In genomic region chr1:109930252-109930993, GRCh38 we compare ENCODE assay signal across 1 cellular context.
TF ChIP-seq lines count a peak whose summit lies in the region.

No MANE protein-coding gene starts in this region.

TF ChIP-seq in WTC11, 78 proteins besides CTCF, POLR2A, EP300 and RAD21:
- TF ChIP-seq ARID4B (CRISPR knock-in tag; IDR thresholded peaks at IDR 0.05; ENCODE audit: borderline replicate concordance) (no peak), NFYB (CRISPR knock-in tag; conservative IDR thresholded peaks at IDR 0.05; ENCODE audit: low read depth) (no peak), ATF6 (CRISPR knock-in tag; IDR thresholded peaks at IDR 0.05) (no peak), FOXK1 (CRISPR knock-in tag; IDR thresholded peaks at IDR 0.05) (no peak), CREB1 (CRISPR knock-in tag; IDR thresholded peaks at IDR 0.05) (no peak), ZNF317 (CRISPR knock-in tag; IDR thresholded peaks at IDR 0.05; ENCODE audit: borderline replicate concordance, low read depth) (no peak), TCF7 (CRISPR knock-in tag; IDR thresholded peaks at IDR 0.05; ENCODE audit: low read depth) (no peak), GTF2I (CRISPR knock-in tag; conservative IDR thresholded peaks at IDR 0.05) (no peak), CREM (CRISPR knock-in tag; IDR thresholded peaks at IDR 0.05) (no peak), ELF4 (CRISPR knock-in tag; IDR thresholded peaks at IDR 0.05; ENCODE audit: low read depth) (no peak)
